ENCODE assay signal across 18 cellular contexts in genomic region chr16:28105297-28105696, GRCh38. TPM values are rescaled to one million over a fixed set of nuclear protein-coding genes. Genes with fewer than 3 reads are reported as not detected.
A peak's percentile ranks its signal among the peaks of the same experiment; 100 is the strongest.
DNase-seq lines count a peak whose midpoint lies in the region; ATAC-seq, FAIRE-seq and TF ChIP-seq lines count a peak whose summit lies in the region.
"Had no signal": no experiment of that assay in that cellular context is flagged by ENCODE, and none has a peak within 500 bp of the region (broad histone marks: within the 10 kb centered on the region; RNA-seq: fewer than 3 reads in every experiment).

No MANE protein-coding gene starts in this region.

- ATAC-seq in activated naive CD8-positive, alpha-beta T cell treated with anti-CD3 and anti-CD28 coated beads, Interleukin-2, amount 50 U/mL, for 24 hours, result no peak
- no peak for ATAC-seq in HepG2
- ATAC-seq in sciatic nerve, result no peak
- no peak for ATAC-seq in GM19463 (IDR thresholded peaks at IDR 0.05; ENCODE audit: unreplicated experiment)

- no peak overlapping the region for H3K9ac ChIP-seq in HepG2 (ENCODE audit: insufficient read depth, low read depth, low read length)
- no peak overlapping the region for H3K9ac ChIP-seq in mesenchymal stem cell (ENCODE audit: low read length)

- H3K9me3 Mint-ChIP-seq in activated naive CD8-positive, alpha-beta T cell (ENCODE audit: low read depth), result no peaks in the 10 kb centered on the region
- H3K9me3 Mint-ChIP-seq in activated naive CD8-positive, alpha-beta T cell treated with anti-CD3 and anti-CD28 coated beads, Interleukin-2, amount 50 U/mL, for 24 hours, result no peaks in the 10 kb centered on the region
- H3K9me3 Mint-ChIP-seq: CD4-positive, alpha-beta memory T cell; H9 had no signal

- H3K4me1 Mint-ChIP-seq in activated naive CD8-positive, alpha-beta T cell (ENCODE audit: low read depth), result peaks cover 10% of the 10 kb centered on the region
- peaks cover 3% of the 10 kb centered on the region for H3K4me1 Mint-ChIP-seq in activated naive CD8-positive, alpha-beta T cell treated with anti-CD3 and anti-CD28 coated beads, Interleukin-2, amount 50 U/mL, for 24 hours
- H3K4me1 Mint-ChIP-seq: H9 had no signal

- no peak overlapping the region for H2AK5ac ChIP-seq in mesenchymal stem cell (ENCODE audit: low read length, severe bottlenecking)

- peaks cover 67 to 97% of the 10 kb centered on the region in 2 experiments for H3K36me3 ChIP-seq in HepG2 (replicated peaks in 1 of 2; ENCODE audit: control insufficient read depth in 1 of 2, insufficient read depth in 2 of 2, low read length in 2 of 2)
- H3K36me3 ChIP-seq in ovary, result no peaks in the 10 kb centered on the region
- peaks cover 84 to 99% of the 10 kb centered on the region in 2 experiments for H3K36me3 ChIP-seq in mesenchymal stem cell (ENCODE audit: control insufficient read depth in 1 of 2, insufficient read depth in 2 of 2, low read depth in 1 of 2, low read length in 2 of 2)

- no peak overlapping the region for H3K4me3 ChIP-seq in HepG2 (replicated peaks in 1 of 3; ENCODE audit: insufficient read depth in 1 of 3, low read depth in 2 of 3, low read length in 3 of 3)
- H3K4me3 ChIP-seq in ovary, result no peak overlapping the region
- no peak overlapping the region for H3K4me3 ChIP-seq in mesenchymal stem cell (ENCODE audit: insufficient read depth in 1 of 2, low read depth in 1 of 2, low read length in 2 of 2)

- intact Hi-C loops in HepG2 (cut with micrococcal nuclease; ENCODE audit: unreplicated experiment), result no loop called here
- intact Hi-C loops in sciatic nerve (cut with DNase I), result no loop called here
- intact Hi-C loops in ovary (cut with DNase I), result no loop called here

- peak overlapping the region; percentile 1 for H3K27ac Mint-ChIP-seq in activated naive CD8-positive, alpha-beta T cell
- no peak overlapping the region for H3K27ac Mint-ChIP-seq in activated naive CD8-positive, alpha-beta T cell treated with anti-CD3 and anti-CD28 coated beads, Interleukin-2, amount 50 U/mL, for 24 hours
- H3K27ac Mint-ChIP-seq: H9 had no signal

- H2AFZ ChIP-seq in HepG2 (ENCODE audit: low read length), result no peak overlapping the region
- H2AFZ ChIP-seq in mesenchymal stem cell (ENCODE audit: low read depth, low read length), result no peak overlapping the region

- WGBS in HepG2 (ENCODE audit: low lambda C conversion rate), result 55% methylated on average over 3 of the region's 3 CpGs
- WGBS in ovary, 3 donors, result 89 to 98% (median 89%) methylated on average over 3 of the region's 3 CpGs
- 100% methylated on average over 3 of the region's 3 CpGs for WGBS in mesenchymal stem cell

- H2BK5ac ChIP-seq in mesenchymal stem cell (ENCODE audit: low read depth, low read length, poor library complexity, severe bottlenecking), result no peak overlapping the region

- BruUV-seq in HepG2 (replicated peaks; lab: Mats Ljungman, UMichigan), result TSS peak; percentile 17

- H4K8ac ChIP-seq in mesenchymal stem cell (ENCODE audit: low read length), result no peak overlapping the region

- no peak overlapping the region for H3K23ac ChIP-seq in mesenchymal stem cell (ENCODE audit: low read length in 2 of 2)

- TF ChIP-seq CTCF in HepG2 (CRISPR knock-in tag; IDR thresholded peaks at IDR 0.05) (no peak), ovary (IDR thresholded peaks at IDR 0.05) (no peak)

- peaks cover 47% of the 10 kb centered on the region for H3K79me1 ChIP-seq in mesenchymal stem cell (replicated peaks; ENCODE audit: low read length, poor library complexity, severe bottlenecking)

- no peak for DNase-seq in activated naive CD8-positive, alpha-beta T cell treated with anti-CD3 and anti-CD28 coated beads, Interleukin-2, amount 50 U/mL, for 24 hours
- DNase-seq in HepG2 (ENCODE audit: low spot score), result no peak
- DNase-seq in sciatic nerve (ENCODE audit: low spot score), result peak; percentile 1
- DNase-seq in ovary, result no peak
- no peak for DNase-seq in mesenchymal stem cell
- DNase-seq: BE2C; CD4-positive, alpha-beta memory T cell; DMS79 treated with DMSO at 0.1 percent for 48 hours; EL; GOT3; H9 had no signal

- peaks cover 3% of the 10 kb centered on the region; the same call in 1 of the 2 replicates for H4K20me1 ChIP-seq in HepG2 (ENCODE audit: insufficient read depth, low read length)

- H2BK120ac ChIP-seq in mesenchymal stem cell (ENCODE audit: low read depth, low read length), result no peak overlapping the region

- POLR2A ChIA-PET in HepG2 (lab: Yijun Ruan, JAX), result no interaction called here

- TF ChIP-seq POLR2A in HepG2 (IDR thresholded peaks at IDR 0.05; ENCODE audit: insufficient read depth in 1 of 2, low read depth in 2 of 2, low read length in 2 of 2), result no peak
- no peak for TF ChIP-seq POLR2A in ovary (IDR thresholded peaks at IDR 0.05)

- CTCF ChIA-PET in HepG2 (lab: Yijun Ruan, JAX; ENCODE audit: low intra/inter-chr PET ratio, low total read pairs), result no interaction called here

- H3K4ac ChIP-seq in mesenchymal stem cell (ENCODE audit: low read depth in 1 of 2, low read length in 2 of 2), result no peak overlapping the region

- TF ChIP-seq EP300 in HepG2 (IDR thresholded peaks at IDR 0.05; ENCODE audit: low read depth in 2 of 2, low read length in 2 of 2) (no peak), HepG2 (CRISPR knock-in tag; IDR thresholded peaks at IDR 0.05; ENCODE audit: borderline replicate concordance) (no peak), ovary (IDR thresholded peaks at IDR 0.05) (no peak)

- H3K18ac ChIP-seq in mesenchymal stem cell (ENCODE audit: low read depth in 1 of 2, low read length in 2 of 2), result no peak overlapping the region

- no peak for TF ChIP-seq RAD21 in HepG2 (CRISPR knock-in tag; IDR thresholded peaks at IDR 0.05)

- H3K27me3 ChIP-seq in HepG2 (ENCODE audit: control insufficient read depth in 1 of 2, insufficient read depth in 2 of 2, low read length in 2 of 2) (no peaks in the 10 kb centered on the region), ovary (no peaks in the 10 kb centered on the region), mesenchymal stem cell (ENCODE audit: control insufficient read depth in 1 of 2, insufficient read depth in 1 of 2, low read length in 2 of 2) (no peaks in the 10 kb centered on the region)
- H3K27me3 ChIP-seq: BE2C had no signal

- peaks cover 10% of the 10 kb centered on the region for H3K36me3 Mint-ChIP-seq in activated naive CD8-positive, alpha-beta T cell
- peaks cover 63% of the 10 kb centered on the region for H3K36me3 Mint-ChIP-seq in activated naive CD8-positive, alpha-beta T cell treated with anti-CD3 and anti-CD28 coated beads, Interleukin-2, amount 50 U/mL, for 24 hours (ENCODE audit: low read depth)

- no peaks in the 10 kb centered on the region for H3K79me2 ChIP-seq in HepG2 (ENCODE audit: insufficient read depth, low read length)

- no peaks in the 10 kb centered on the region for H3K27me3 Mint-ChIP-seq in activated naive CD8-positive, alpha-beta T cell
- H3K27me3 Mint-ChIP-seq in activated naive CD8-positive, alpha-beta T cell treated with anti-CD3 and anti-CD28 coated beads, Interleukin-2, amount 50 U/mL, for 24 hours, result no peaks in the 10 kb centered on the region
- H3K27me3 Mint-ChIP-seq: CD4-positive, alpha-beta memory T cell had no signal

- FAIRE-seq in HepG2 (lab: Jason Lieb, UNC), result no peak
- FAIRE-seq: A204.1, G401.6, GM12891 had no signal

- H3K27ac ChIP-seq in HepG2 (ENCODE audit: extremely low read length, insufficient read depth, low read length), result no peak overlapping the region
- no peak overlapping the region for H3K27ac ChIP-seq in ovary
- H3K27ac ChIP-seq in mesenchymal stem cell (ENCODE audit: low read length, poor library complexity, severe bottlenecking), result no peak overlapping the region
- H3K27ac ChIP-seq: C4-2B had no signal

- no peaks in the 10 kb centered on the region for H3K9me3 ChIP-seq in HepG2 (ENCODE audit: low read length)
- no peaks in the 10 kb centered on the region for H3K9me3 ChIP-seq in ovary
- H3K9me3 ChIP-seq in mesenchymal stem cell (ENCODE audit: control insufficient read depth, low read length), result no peaks in the 10 kb centered on the region
- H3K9me3 ChIP-seq: BE2C had no signal

- no peak overlapping the region for H3K14ac ChIP-seq in mesenchymal stem cell (ENCODE audit: low read length in 2 of 2)

- H3K4me1 ChIP-seq in HepG2 (ENCODE audit: insufficient read depth, low read length) (no peaks in the 10 kb centered on the region), ovary (ENCODE audit: insufficient read depth) (peaks cover 3% of the 10 kb centered on the region), mesenchymal stem cell (ENCODE audit: control insufficient read depth, insufficient read depth, low read depth, low read length) (no peaks in the 10 kb centered on the region)
- H3K4me1 ChIP-seq: BE2C had no signal

- H2BK12ac ChIP-seq in mesenchymal stem cell (ENCODE audit: low read length in 2 of 2), result no peak overlapping the region

- in situ Hi-C loops in HepG2 (cut with HindIII; ENCODE audit: extremely low pct_ligation_motif_present, low pct_unique_long_range_greater_than_20kb), result no loop called here

- H3K4me2 ChIP-seq in HepG2 (ENCODE audit: low read depth, low read length) (no peak overlapping the region), mesenchymal stem cell (ENCODE audit: low read length, poor library complexity, severe bottlenecking) (no peak overlapping the region)

- no peak overlapping the region for H2BK15ac ChIP-seq in mesenchymal stem cell (ENCODE audit: low read depth, poor library complexity, severe bottlenecking)

- no peak overlapping the region for H4K91ac ChIP-seq in mesenchymal stem cell (ENCODE audit: low read length)

- H3K4me3 Mint-ChIP-seq in activated naive CD8-positive, alpha-beta T cell, result no peak overlapping the region
- H3K4me3 Mint-ChIP-seq in activated naive CD8-positive, alpha-beta T cell treated with anti-CD3 and anti-CD28 coated beads, Interleukin-2, amount 50 U/mL, for 24 hours, result no peak overlapping the region
- H3K4me3 Mint-ChIP-seq: CD4-positive, alpha-beta memory T cell; H9 had no signal

RNA-seq across cellular contexts. Expression of gene GSG1L, which starts 41.8 kb away (rescaled TPM):
- total RNA-seq in HepG2 (2016; rRNA removed; fragmentation: Illumina TruSeq; extraction: Trizol) (not detected in 2 replicates), sciatic nerve (0.62 TPM), ovary (1 to 10 TPM in 1 of 7 donors, under 1 TPM in 2, not detected in 4; 0.46 to 1.1 (median 0.72) TPM)
- not detected in 2 replicates for total RNA-seq in HepG2 (2016; cell fraction: cytosol; rRNA removed; fragmentation: Illumina TruSeq; extraction: Trizol; ENCODE audit: low read depth)
- total RNA-seq in HepG2 (2016; cell fraction: insoluble cytoplasmic fraction; rRNA removed; fragmentation: Illumina TruSeq; extraction: Trizol), result not detected in 2 replicates
- not detected in 2 replicates for total RNA-seq in HepG2 (2016; cell fraction: membrane; rRNA removed; fragmentation: Illumina TruSeq; extraction: Trizol)
- not detected in 2 replicates for total RNA-seq in HepG2 (2016; cell fraction: nucleus; rRNA removed; fragmentation: Illumina TruSeq; extraction: Trizol)
- polyA plus RNA-seq in HepG2 (2011; rRNA removed) (not detected in 2 replicates), ovary (under 1 TPM; 0.30 to 0.37 TPM)
- not detected in 2 replicates for polyA plus RNA-seq in HepG2 (2011; cell fraction: cytosol; rRNA removed)
- polyA plus RNA-seq in HepG2 (2011; cell fraction: nucleus; rRNA removed), result not detected in 2 replicates
- polyA plus RNA-seq in HepG2 (2012), result not detected in 2 replicates
- not detected in 2 replicates for polyA plus RNA-seq in HepG2 (2016; cell fraction: cytosol; fragmentation: Illumina TruSeq; extraction: Trizol; ENCODE audit: low read depth)
- polyA plus RNA-seq in HepG2 (2016; cell fraction: insoluble cytoplasmic fraction; fragmentation: Illumina TruSeq; extraction: Trizol; ENCODE audit: low read depth), result not detected in 2 replicates
- not detected in 2 replicates for polyA plus RNA-seq in HepG2 (2016; cell fraction: membrane; fragmentation: Illumina TruSeq; extraction: Trizol; ENCODE audit: low read depth)
- not detected in 2 replicates for polyA plus RNA-seq in HepG2 (2016; cell fraction: nucleus; fragmentation: Illumina TruSeq; extraction: Trizol; ENCODE audit: insufficient read depth, low read depth)
- polyA minus RNA-seq in HepG2 (2011; rRNA and poly(A)+ RNA removed; ENCODE audit: low replicate concordance), result not detected in 2 replicates
- polyA minus RNA-seq in HepG2 (2011; cell fraction: cytosol; rRNA and poly(A)+ RNA removed), result not detected in 2 replicates
- polyA minus RNA-seq in HepG2 (2011; cell fraction: nucleus; rRNA and poly(A)+ RNA removed), result not detected in 2 replicates
- not detected for polyA plus RNA-seq in mesenchymal stem cell (2013, experiment 1 of 2)
- not detected for polyA plus RNA-seq in mesenchymal stem cell (2013, experiment 2 of 2)
- total RNA-seq: CD4-positive, alpha-beta memory T cell; HT1080 had no signal
